1 cellular context compared by ENCODE assay signal in the genomic region with DNA sequence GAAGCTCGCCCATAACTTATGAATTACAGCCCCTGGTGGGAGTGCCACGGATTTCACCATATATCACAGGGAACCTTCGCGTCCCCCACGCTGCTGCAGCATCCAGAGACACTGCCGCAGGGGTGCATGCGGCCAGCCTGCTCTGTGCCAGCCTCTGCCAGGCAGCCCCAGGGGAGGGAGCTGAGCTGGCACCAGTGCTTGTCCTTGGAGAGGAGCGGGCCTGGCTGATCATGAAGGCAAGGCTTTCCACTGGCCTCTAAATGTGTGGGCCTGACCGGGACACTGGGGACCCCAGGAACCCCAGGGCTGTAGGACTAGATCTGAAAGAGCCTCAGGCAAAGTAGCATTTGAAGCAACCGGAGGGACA.
TF ChIP-seq lines count a peak whose summit lies in the region.

No MANE protein-coding gene starts in this region.

TF ChIP-seq in HepG2, 621 proteins besides CTCF, POLR2A, EP300 and RAD21 (continued from another document):
- TF ChIP-seq ZNF18 (CRISPR knock-in tag; IDR thresholded peaks at IDR 0.05; ENCODE audit: insufficient replicate concordance), result no peak
- 0 out of 2 replicates have a peak, but pooled peaks have one; percentile 8 for TF ChIP-seq NCOA2 (CRISPR knock-in tag; IDR thresholded peaks at IDR 0.05)
